Comparison of ENCODE assay signal across 12 cellular contexts in genomic region chr19:53981408-53981998, GRCh38. TPM values are rescaled to one million over a fixed set of nuclear protein-coding genes. Genes with fewer than 3 reads are reported as not detected.
DNase-seq lines count a peak whose midpoint lies in the region; ATAC-seq and TF ChIP-seq lines count a peak whose summit lies in the region.
"Had no signal": no experiment of that assay in that cellular context is flagged by ENCODE, and none has a peak within 500 bp of the region (broad histone marks: within the 10 kb centered on the region; RNA-seq: fewer than 3 reads in every experiment).

No MANE protein-coding gene starts in this region.

- H3K36me3 ChIP-seq in BLaER1 treated with 17β-estradiol and CSF1 and Interleukin-3, amounts not matched to agents 10 nM and 100 nM: no peaks in the 10 kb centered on the region
- no peaks in the 10 kb centered on the region for H3K36me3 ChIP-seq in MG63

- peak overlapping the region; percentile 35 for H3K4me3 Mint-ChIP-seq in dendritic cell treated with granulocyte-macrophage colony-stimulating factor and Interleukin-4, amounts not matched to agents 40 ng/mL and 50 ng/mL, for 4 days
- peak overlapping the region; percentile 33 to 84 (median 81) for H3K4me3 Mint-ChIP-seq in nephron
- H3K4me3 Mint-ChIP-seq: activated T-cell treated with anti-CD3 and anti-CD28 coated beads, Interleukin-2, amount 50 U/mL, for 4 hours had no signal

- peaks cover 41 to 78% (median 63%) of the 10 kb centered on the region in 10 experiments for H3K4me1 ChIP-seq in BLaER1 treated with 17β-estradiol and CSF1 and Interleukin-3, amounts not matched to agents 10 nM and 100 nM

- H3K9me3 Mint-ChIP-seq in dendritic cell treated with granulocyte-macrophage colony-stimulating factor and Interleukin-4, amounts not matched to agents 40 ng/mL and 50 ng/mL, for 4 days: peaks cover 9% of the 10 kb centered on the region
- peaks cover 3% of the 10 kb centered on the region for H3K9me3 Mint-ChIP-seq in nephron

- no peak for ATAC-seq in GM19467 (IDR thresholded peaks at IDR 0.05; ENCODE audit: unreplicated experiment)
- ATAC-seq: activated T-cell treated with anti-CD3 and anti-CD28 coated beads, Interleukin-2, amount 50 U/mL, for 4 hours had no signal

- peaks cover 46% of the 10 kb centered on the region for H3K27me3 Mint-ChIP-seq in dendritic cell treated with granulocyte-macrophage colony-stimulating factor and Interleukin-4, amounts not matched to agents 40 ng/mL and 50 ng/mL, for 4 days
- H3K27me3 Mint-ChIP-seq in nephron (ENCODE audit: low read depth): peaks cover 41% of the 10 kb centered on the region

- H3K4me2 ChIP-seq in BLaER1 treated with 17β-estradiol and CSF1 and Interleukin-3, amounts not matched to agents 10 nM and 100 nM: peak overlapping the region; percentile 33 to 92 (median 69)

- no peaks in the 10 kb centered on the region for H4K20me1 ChIP-seq in BLaER1 treated with 17β-estradiol and CSF1 and Interleukin-3, amounts not matched to agents 10 nM and 100 nM

- peak overlapping the region in 2 of 11 experiments; percentile 48 to 80; a peak in 2 of 22 replicates for H3K9ac ChIP-seq in BLaER1 treated with 17β-estradiol and CSF1 and Interleukin-3, amounts not matched to agents 10 nM and 100 nM

- peaks cover 36% of the 10 kb centered on the region for H3K4me1 Mint-ChIP-seq in dendritic cell treated with granulocyte-macrophage colony-stimulating factor and Interleukin-4, amounts not matched to agents 40 ng/mL and 50 ng/mL, for 4 days (ENCODE audit: low read depth)
- peaks cover 23% of the 10 kb centered on the region for H3K4me1 Mint-ChIP-seq in nephron

- no peak overlapping the region for H3K27ac Mint-ChIP-seq in dendritic cell treated with granulocyte-macrophage colony-stimulating factor and Interleukin-4, amounts not matched to agents 40 ng/mL and 50 ng/mL, for 4 days
- H3K27ac Mint-ChIP-seq in nephron: peak overlapping the region in 1 of 3 experiments; percentile 54

- H3K9me3 ChIP-seq in BLaER1 treated with 17β-estradiol and CSF1 and Interleukin-3, amounts not matched to agents 10 nM and 100 nM (replicated peaks in 1 of 11): peaks cover 0 to 6% (median 0%) of the 10 kb centered on the region in 11 experiments; a peak in 1 of 22 replicates
- H3K9me3 ChIP-seq in MG63: no peaks in the 10 kb centered on the region

- DNase-seq in MG63 (no peak), NCI-H146 (lab: John Stamatoyannopoulos, UW) (no peak), T1000 (lab: John Stamatoyannopoulos, UW) (no peak), head of caudate nucleus (no peak)
- DNase-seq: activated T-cell treated with anti-CD3 and anti-CD28 coated beads, Interleukin-2, amount 50 U/mL, for 4 hours; C1 segment of cervical spinal cord; NCI-H345 had no signal

- intact Hi-C loops in dendritic cell treated with granulocyte-macrophage colony-stimulating factor and Interleukin-4, amounts not matched to agents 40 ng/mL and 50 ng/mL, for 4 days (cut with micrococcal nuclease): no loop called here
- intact Hi-C loops in head of caudate nucleus (cut with DNase I): no loop called here

- peak overlapping the region in 5 of 11 experiments; percentile 17 to 88 (median 56); a peak in 8 of 22 replicates for H3K27ac ChIP-seq in BLaER1 treated with 17β-estradiol and CSF1 and Interleukin-3, amounts not matched to agents 10 nM and 100 nM
- H3K27ac ChIP-seq: epithelial cell of prostate had no signal

- H3K36me3 Mint-ChIP-seq in dendritic cell treated with granulocyte-macrophage colony-stimulating factor and Interleukin-4, amounts not matched to agents 40 ng/mL and 50 ng/mL, for 4 days (ENCODE audit: low read depth): no peaks in the 10 kb centered on the region
- no peaks in the 10 kb centered on the region for H3K36me3 Mint-ChIP-seq in nephron (ENCODE audit: low read depth)

- peak overlapping the region in 2 of 10 experiments; percentile 28 to 37; a peak in 3 of 20 replicates for H3K4me3 ChIP-seq in BLaER1 treated with 17β-estradiol and CSF1 and Interleukin-3, amounts not matched to agents 10 nM and 100 nM
- peak overlapping the region; percentile 65 for H3K4me3 ChIP-seq in MG63

- peaks cover 4 to 35% (median 34%) of the 10 kb centered on the region in 11 experiments; a peak in 20 of 22 replicates for H3K27me3 ChIP-seq in BLaER1 treated with 17β-estradiol and CSF1 and Interleukin-3, amounts not matched to agents 10 nM and 100 nM
- no peaks in the 10 kb centered on the region; the same call in 1 of the 2 replicates for H3K27me3 ChIP-seq in MG63

- no peak for TF ChIP-seq CTCF in nephron (IDR thresholded peaks at IDR 0.05; ENCODE audit: unreplicated experiment in 3 of 3)

RNA-seq across cellular contexts. Expression of gene CACNG6, which starts 9.9 kb away (rescaled TPM):
- 0.43 TPM in 1 of 2 replicates, not detected in the other for total RNA-seq in MG63 (2014; rRNA removed; shearing (Covaris generic); ENCODE audit: low replicate concordance)
- total RNA-seq: activated T-cell treated with anti-CD3 and anti-CD28 coated beads, Interleukin-2, amount 50 U/mL, for 4 hours had no signal

RNA-seq across cellular contexts. Expression of gene CACNG8, which starts 18.8 kb away (rescaled TPM):
- 0.05 TPM in 1 of 2 replicates, not detected in the other for total RNA-seq in MG63 (2014; rRNA removed; shearing (Covaris generic); ENCODE audit: low replicate concordance)
- total RNA-seq: activated T-cell treated with anti-CD3 and anti-CD28 coated beads, Interleukin-2, amount 50 U/mL, for 4 hours had no signal
